ENCODE assay signal across 14 cellular contexts in the genomic region with DNA sequence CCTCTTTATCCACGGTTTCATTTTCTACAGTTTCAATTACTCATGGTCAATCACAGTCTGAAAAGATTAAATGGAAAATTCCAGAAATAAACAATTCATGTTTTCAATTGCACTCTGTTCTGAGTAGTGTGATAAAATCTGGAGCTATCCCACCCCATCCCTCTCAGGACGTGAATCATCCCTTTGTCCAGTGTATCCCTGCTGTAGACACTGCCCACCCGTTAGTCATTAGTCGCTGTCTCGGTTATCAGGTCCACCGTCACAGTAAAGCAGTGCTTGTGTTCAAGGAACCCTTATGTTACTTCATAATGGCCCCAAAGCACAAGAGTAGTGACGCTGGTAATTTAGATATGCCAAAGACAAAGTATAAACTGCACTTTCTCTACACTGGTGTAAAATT.
DNase-seq lines count a peak whose midpoint lies in the region; ATAC-seq and TF ChIP-seq lines count a peak whose summit lies in the region.
"Had no signal": no experiment of that assay in that cellular context is flagged by ENCODE, and none has a peak within 500 bp of the region (broad histone marks: within the 10 kb centered on the region; RNA-seq: fewer than 3 reads in every experiment).

No MANE protein-coding gene starts in this region.

- H3K9me3 ChIP-seq in SJCRH30 (replicated peaks) (no peaks in the 10 kb centered on the region), fibroblast of lung (ENCODE audit: control insufficient read depth, insufficient read depth, low read depth, low read length) (no peaks in the 10 kb centered on the region)

- peaks cover 56% of the 10 kb centered on the region for H3K4me1 Mint-ChIP-seq in nephron
- H3K4me1 Mint-ChIP-seq in GM23338, result peaks cover 38% of the 10 kb centered on the region

- H3K4me2 ChIP-seq in fibroblast of lung (ENCODE audit: extremely low read depth, insufficient read depth, low read length) (peak overlapping the region; percentile 52), GM23338 (no peak overlapping the region)

- peak; percentile 82 for DNase-seq in Daoy (ENCODE audit: low read depth)
- DNase-seq in SJCRH30, result peak; percentile 27 to 37
- peak; percentile 44 to 94 for DNase-seq in fibroblast of lung (ENCODE audit: low read depth in 2 of 2)
- DNase-seq in MV-4-11 (lab: John Stamatoyannopoulos, UW), result no peak
- DNase-seq in NCI-H1105 treated with DMSO at 0.1 percent for 48 hours (lab: John Stamatoyannopoulos, UW), result no peak
- DNase-seq in GM23338 (ENCODE audit: low spot score), result no peak
- DNase-seq: CD8-positive, alpha-beta T cell; NCI-H1092 treated with DMSO at 0.1 percent for 48 hours; NK-92 treated with Interleukin-12 subunit alpha and Interleukin-12 subunit beta, amount 100 ng/mL, for 24 hours; retina; WERI-Rb-1 had no signal

- ATAC-seq in HG03571 (IDR thresholded peaks at IDR 0.05; ENCODE audit: unreplicated experiment), result no peak
- ATAC-seq in GM23338, result no peak
- ATAC-seq: CD8-positive, alpha-beta T cell had no signal

- H3K36me3 ChIP-seq in SJCRH30 (no peaks in the 10 kb centered on the region), fibroblast of lung (ENCODE audit: control insufficient read depth, insufficient read depth, low read length) (no peaks in the 10 kb centered on the region), GM23338 (ENCODE audit: insufficient read depth) (no peaks in the 10 kb centered on the region)
- H3K36me3 ChIP-seq: WERI-Rb-1 had no signal

- H3F3A ChIP-seq in GM23338 (replicated peaks; ENCODE audit: low read depth), result no peaks in the 10 kb centered on the region

- 0 out of 2 replicates have a peak, but pooled peaks cover 3% of the 10 kb centered on the region for H3K4me1 ChIP-seq in SJCRH30
- H3K4me1 ChIP-seq in fibroblast of lung (ENCODE audit: control insufficient read depth, extremely low read depth, insufficient read depth, low read length), result peaks cover 3% of the 10 kb centered on the region
- H3K4me1 ChIP-seq in GM23338 (ENCODE audit: insufficient read depth), result peaks cover 35% of the 10 kb centered on the region

- no peak overlapping the region for H3K9ac ChIP-seq in fibroblast of lung (ENCODE audit: insufficient read depth, low read length)

- H3K79me2 ChIP-seq in fibroblast of lung (ENCODE audit: control insufficient read depth, insufficient read depth, low read length), result no peaks in the 10 kb centered on the region
- no peaks in the 10 kb centered on the region for H3K79me2 ChIP-seq in GM23338 (replicated peaks; ENCODE audit: insufficient read depth)

- TF ChIP-seq CTCF in fibroblast of lung (conservative IDR thresholded peaks at IDR 0.05 in 1 of 2, IDR thresholded peaks at IDR 0.05 in 1 of 2; ENCODE audit: low read depth in 1 of 2, low read length in 2 of 2) (no peak), nephron (IDR thresholded peaks at IDR 0.05; ENCODE audit: unreplicated experiment in 3 of 3) (no peak), GM23338 (conservative IDR thresholded peaks at IDR 0.05; ENCODE audit: low read depth in 2 of 2) (no peak)

- H3K4me3 ChIP-seq in SJCRH30 (no peak overlapping the region), fibroblast of lung (replicated peaks in 1 of 4; ENCODE audit: control extremely low read depth in 1 of 4, insufficient read depth in 1 of 4, low read depth in 3 of 4, low read length in 4 of 4) (no peak overlapping the region), GM23338 (no peak overlapping the region)

- H3K27ac Mint-ChIP-seq in nephron (peak overlapping the region; percentile 54 to 95 (median 93)), GM23338 (no peak overlapping the region)
- H3K27ac Mint-ChIP-seq: activated T-helper 2 cell treated with anti-CD3 and anti-CD28 coated beads, Interferon-gamma antibody, Interleukin-2, Interleukin-4, amounts not matched to agents 10 μg/mL and 5 μg/mL and 100 μg/mL, durations not matched to agents 14 hours and 24 hours and 36 hours; CD8-positive, alpha-beta T cell had no signal

- no peaks in the 10 kb centered on the region for H3K27me3 Mint-ChIP-seq in nephron (ENCODE audit: low read depth)
- H3K27me3 Mint-ChIP-seq in GM23338 (ENCODE audit: insufficient read depth, low read depth, poor library complexity), result no peaks in the 10 kb centered on the region

- H3K36me3 Mint-ChIP-seq in nephron (ENCODE audit: low read depth), result no peaks in the 10 kb centered on the region
- peaks cover 3% of the 10 kb centered on the region; the same call in 1 of the 3 replicates for H3K36me3 Mint-ChIP-seq in GM23338 (ENCODE audit: low read depth)
- H3K36me3 Mint-ChIP-seq: CD8-positive, alpha-beta T cell had no signal

- H4K20me1 ChIP-seq in fibroblast of lung (ENCODE audit: control insufficient read depth, extremely low read depth, insufficient read depth, low read length) (no peaks in the 10 kb centered on the region), GM23338 (replicated peaks; ENCODE audit: insufficient read depth) (no peaks in the 10 kb centered on the region)

- H3K9me3 Mint-ChIP-seq in nephron, result peaks cover 7% of the 10 kb centered on the region
- peaks cover 3% of the 10 kb centered on the region; the same call in 1 of the 3 replicates for H3K9me3 Mint-ChIP-seq in GM23338
- H3K9me3 Mint-ChIP-seq: activated T-helper 2 cell treated with anti-CD3 and anti-CD28 coated beads, Interferon-gamma antibody, Interleukin-2, Interleukin-4, amounts not matched to agents 10 μg/mL and 5 μg/mL and 100 μg/mL, durations not matched to agents 14 hours and 24 hours and 36 hours had no signal

- H3K4me3 Mint-ChIP-seq in nephron, result peak overlapping the region in 2 of 3 experiments; percentile 34 to 35
- H3K4me3 Mint-ChIP-seq in GM23338, result no peak overlapping the region
- H3K4me3 Mint-ChIP-seq: CD8-positive, alpha-beta T cell had no signal

- H3K27me3 ChIP-seq in SJCRH30 (no peaks in the 10 kb centered on the region), fibroblast of lung (ENCODE audit: control insufficient read depth, insufficient read depth, low read length) (no peaks in the 10 kb centered on the region), GM23338 (ENCODE audit: insufficient read depth) (no peaks in the 10 kb centered on the region)

- H2AFZ ChIP-seq in fibroblast of lung (ENCODE audit: low read length), result no peak overlapping the region
- no peak overlapping the region for H2AFZ ChIP-seq in GM23338

- no peaks in the 10 kb centered on the region for H3K9me2 ChIP-seq in GM23338 (ENCODE audit: insufficient read depth)

- H3K27ac ChIP-seq in SJCRH30 (no peak overlapping the region), fibroblast of lung (ENCODE audit: insufficient read depth, low read length) (no peak overlapping the region), GM23338 (ENCODE audit: low read depth) (no peak overlapping the region)
- H3K27ac ChIP-seq: WERI-Rb-1 had no signal

TF ChIP-seq in GM23338, 12 proteins besides CTCF, POLR2A, EP300 and RAD21 (continues in another document):
- TF ChIP-seq STAT1 (IDR thresholded peaks at IDR 0.05; ENCODE audit: unreplicated experiment), result no peak
- no peak for TF ChIP-seq EZH2 (IDR thresholded peaks at IDR 0.05; ENCODE audit: low read depth, unreplicated experiment)

Comparison
In these comparisons a context has a peak if more than half of its experiments do, and no peak if none do; other contexts are left out.
1. DNase-seq: peak in Daoy (single experiment), SJCRH30 (2 of 2) and fibroblast of lung (2 of 2); none in MV-4-11 (single experiment), NCI-H1105 treated with DMSO at 0.1 percent for 48 hours (single experiment) and GM23338 (single experiment).